ENCODE assay signal across 10 cellular contexts in genomic region chr12:120835657-120836056, GRCh38.
DNase-seq lines count a peak whose midpoint lies in the region; ATAC-seq and TF ChIP-seq lines count a peak whose summit lies in the region.
"Had no signal": no experiment of that assay in that cellular context is flagged by ENCODE, and none has a peak within 500 bp of the region (broad histone marks: within the 10 kb centered on the region; RNA-seq: fewer than 3 reads in every experiment).

No MANE protein-coding gene starts in this region.

- peak overlapping the region; percentile 81 for H3K27ac Mint-ChIP-seq in chondrocyte (ENCODE audit: unreplicated experiment)

- H3K4me1 ChIP-seq in sigmoid colon = peaks cover 0 to 75% (median 61%) of the 10 kb centered on the region in 4 donors

- no peaks in the 10 kb centered on the region for H3K27me3 ChIP-seq in sigmoid colon

- WGBS in sigmoid colon, 2 donors = 41 to 61% methylated on average over 1 of the region's 1 CpG

- H3K27me3 Mint-ChIP-seq in chondrocyte (ENCODE audit: low read depth) = no peaks in the 10 kb centered on the region

- ATAC-seq in GM18505 (IDR thresholded peaks at IDR 0.05; ENCODE audit: unreplicated experiment) = no peak

- intact Hi-C loops in sigmoid colon (cut with DNase I) = no loop called here

- TF ChIP-seq POLR2A in NB4 (IDR thresholded peaks at IDR 0.05; ENCODE audit: extremely low read depth, insufficient read length) = no peak
- no peak for TF ChIP-seq POLR2A in sigmoid colon (IDR thresholded peaks at IDR 0.05)
- TF ChIP-seq POLR2A in GM18505 (IDR thresholded peaks at IDR 0.05; ENCODE audit: borderline replicate concordance, extremely low read depth, insufficient read depth, insufficient read length) = no peak

- H3K4me3 ChIP-seq in NB4 (ENCODE audit: low read depth, low read length) (no peak overlapping the region), sigmoid colon (no peak overlapping the region)
- H3K4me3 ChIP-seq: smooth muscle cell had no signal

- TF ChIP-seq CTCF in NB4 (IDR thresholded peaks at IDR 0.05; ENCODE audit: low read depth, low read length) (no peak), chondrocyte (IDR thresholded peaks at IDR 0.05) (no peak), sigmoid colon (IDR thresholded peaks at IDR 0.05) (no peak)

- H3K27ac ChIP-seq in sigmoid colon = peak overlapping the region in 3 of 4 donors; percentile 45 to 71 (median 67)

- DNase-seq in DMS79 (lab: John Stamatoyannopoulos, UW) (peak; percentile 87), NB4 (ENCODE audit: low read depth) (peak; percentile 57), chondrocyte (ENCODE audit: low spot score) (no peak), sigmoid colon (no peak), HK-2 (ENCODE audit: unreplicated experiment) (no peak), DMS 273 treated with DMSO at 0.1 percent for 48 hours (lab: John Stamatoyannopoulos, UW) (no peak), NCI-H1436 (lab: John Stamatoyannopoulos, UW) (no peak)
- DNase-seq: PC-3 had no signal

- no peaks in the 10 kb centered on the region for H3K36me3 Mint-ChIP-seq in chondrocyte (ENCODE audit: low read depth)

- H3K4me3 Mint-ChIP-seq in chondrocyte (ENCODE audit: unreplicated experiment) = peak overlapping the region; percentile 13

- TF ChIP-seq EP300 in sigmoid colon (IDR thresholded peaks at IDR 0.05) = no peak

- H3K4me1 Mint-ChIP-seq in chondrocyte (ENCODE audit: low read depth) = peaks cover 53% of the 10 kb centered on the region

- H3K36me3 ChIP-seq in sigmoid colon = no peaks in the 10 kb centered on the region

- no peaks in the 10 kb centered on the region for H3K9me3 Mint-ChIP-seq in chondrocyte (ENCODE audit: low read depth)

- H3K9me3 ChIP-seq in sigmoid colon = no peaks in the 10 kb centered on the region

Comparison
In these comparisons a context has a peak if more than half of its experiments do, and no peak if none do; other contexts are left out.
1. DNase-seq: peak in DMS79 (single experiment) and NB4 (single experiment); none in chondrocyte (single experiment), sigmoid colon (single experiment), HK-2 (single experiment), DMS 273 treated with DMSO at 0.1 percent for 48 hours (single experiment) and NCI-H1436 (single experiment).